Comparison of ENCODE assay signal across 2 cellular contexts in the genomic region with DNA sequence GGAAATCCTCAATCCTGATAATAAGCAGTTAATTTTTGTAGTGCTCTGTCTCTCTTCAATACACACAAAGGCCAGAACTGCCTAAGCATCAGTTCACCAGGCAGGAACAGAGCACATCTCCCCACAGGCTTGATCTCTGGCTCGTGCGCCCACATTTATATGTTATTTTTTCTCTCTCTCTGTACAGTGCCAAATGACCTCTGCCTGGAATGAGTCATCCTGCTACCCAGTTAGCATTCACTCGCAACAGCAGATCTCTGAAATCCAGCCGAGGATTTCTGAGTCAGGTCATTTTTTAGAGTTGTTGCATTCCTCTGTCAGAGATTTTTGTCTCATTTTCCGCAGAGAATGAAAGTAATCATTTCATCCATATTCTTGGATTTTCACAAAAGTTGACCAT.
TF ChIP-seq lines count a peak whose summit lies in the region.

No MANE protein-coding gene starts in this region.

TF ChIP-seq in IMR-90, 13 proteins besides CTCF, POLR2A, EP300 and RAD21:
- peak; percentile 75 for TF ChIP-seq MAFK (IDR thresholded peaks at IDR 0.05; ENCODE audit: low read depth, low read length)
- TF ChIP-seq, protein P1, sequence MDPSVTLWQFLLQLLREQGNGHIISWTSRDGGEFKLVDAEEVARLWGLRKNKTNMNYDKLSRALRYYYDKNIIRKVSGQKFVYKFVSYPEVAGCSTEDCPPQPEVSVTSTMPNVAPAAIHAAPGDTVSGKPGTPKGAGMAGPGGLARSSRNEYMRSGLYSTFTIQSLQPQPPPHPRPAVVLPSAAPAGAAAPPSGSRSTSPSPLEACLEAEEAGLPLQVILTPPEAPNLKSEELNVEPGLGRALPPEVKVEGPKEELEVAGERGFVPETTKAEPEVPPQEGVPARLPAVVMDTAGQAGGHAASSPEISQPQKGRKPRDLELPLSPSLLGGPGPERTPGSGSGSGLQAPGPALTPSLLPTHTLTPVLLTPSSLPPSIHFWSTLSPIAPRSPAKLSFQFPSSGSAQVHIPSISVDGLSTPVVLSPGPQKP (IDR thresholded peaks at IDR 0.05; ENCODE audit: borderline replicate concordance, low read depth, low read length): no peak
- TF ChIP-seq CEBPB (IDR thresholded peaks at IDR 0.05; ENCODE audit: low read depth, low read length): peak; percentile 53
- no peak for TF ChIP-seq NFE2L2 (IDR thresholded peaks at IDR 0.05; ENCODE audit: low read depth, low read length)
- TF ChIP-seq MAZ (IDR thresholded peaks at IDR 0.05; ENCODE audit: borderline replicate concordance, low read depth, low read length): 0 out of 2 replicates have a peak, but pooled peaks have one; percentile 29
- peak; percentile 32 for TF ChIP-seq RCOR1 (IDR thresholded peaks at IDR 0.05; ENCODE audit: insufficient replicate concordance, low read length)
- TF ChIP-seq FOS (IDR thresholded peaks at IDR 0.05; ENCODE audit: low read depth, low read length): peak; percentile 96
- TF ChIP-seq BHLHE40 (IDR thresholded peaks at IDR 0.05; ENCODE audit: low read depth, low read length): peak; percentile 96
TF ChIP-seq in IMR-90: peak in this region for 6.

TF ChIP-seq in HepG2, 621 proteins besides CTCF, POLR2A, EP300 and RAD21:
- TF ChIP-seq, protein P2, sequence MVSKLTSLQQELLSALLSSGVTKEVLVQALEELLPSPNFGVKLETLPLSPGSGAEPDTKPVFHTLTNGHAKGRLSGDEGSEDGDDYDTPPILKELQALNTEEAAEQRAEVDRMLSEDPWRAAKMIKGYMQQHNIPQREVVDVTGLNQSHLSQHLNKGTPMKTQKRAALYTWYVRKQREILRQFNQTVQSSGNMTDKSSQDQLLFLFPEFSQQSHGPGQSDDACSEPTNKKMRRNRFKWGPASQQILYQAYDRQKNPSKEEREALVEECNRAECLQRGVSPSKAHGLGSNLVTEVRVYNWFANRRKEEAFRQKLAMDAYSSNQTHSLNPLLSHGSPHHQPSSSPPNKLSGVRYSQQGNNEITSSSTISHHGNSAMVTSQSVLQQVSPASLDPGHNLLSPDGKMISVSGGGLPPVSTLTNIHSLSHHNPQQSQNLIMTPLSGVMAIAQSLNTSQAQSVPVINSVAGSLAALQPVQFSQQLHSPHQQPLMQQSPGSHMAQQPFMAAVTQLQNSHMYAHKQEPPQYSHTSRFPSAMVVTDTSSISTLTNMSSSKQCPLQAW (CRISPR knock-in tag; IDR thresholded peaks at IDR 0.05): no peak
- TF ChIP-seq ZNF10 (CRISPR knock-in tag; IDR thresholded peaks at IDR 0.05; ENCODE audit: borderline replicate concordance, low read depth): no peak
- no peak for TF ChIP-seq SAP130 (CRISPR knock-in tag; IDR thresholded peaks at IDR 0.05; ENCODE audit: low read depth)
- TF ChIP-seq FOSL2 (CRISPR knock-in tag; IDR thresholded peaks at IDR 0.05): peak; percentile 68
